1 cellular context compared by ENCODE assay signal in the genomic region with DNA sequence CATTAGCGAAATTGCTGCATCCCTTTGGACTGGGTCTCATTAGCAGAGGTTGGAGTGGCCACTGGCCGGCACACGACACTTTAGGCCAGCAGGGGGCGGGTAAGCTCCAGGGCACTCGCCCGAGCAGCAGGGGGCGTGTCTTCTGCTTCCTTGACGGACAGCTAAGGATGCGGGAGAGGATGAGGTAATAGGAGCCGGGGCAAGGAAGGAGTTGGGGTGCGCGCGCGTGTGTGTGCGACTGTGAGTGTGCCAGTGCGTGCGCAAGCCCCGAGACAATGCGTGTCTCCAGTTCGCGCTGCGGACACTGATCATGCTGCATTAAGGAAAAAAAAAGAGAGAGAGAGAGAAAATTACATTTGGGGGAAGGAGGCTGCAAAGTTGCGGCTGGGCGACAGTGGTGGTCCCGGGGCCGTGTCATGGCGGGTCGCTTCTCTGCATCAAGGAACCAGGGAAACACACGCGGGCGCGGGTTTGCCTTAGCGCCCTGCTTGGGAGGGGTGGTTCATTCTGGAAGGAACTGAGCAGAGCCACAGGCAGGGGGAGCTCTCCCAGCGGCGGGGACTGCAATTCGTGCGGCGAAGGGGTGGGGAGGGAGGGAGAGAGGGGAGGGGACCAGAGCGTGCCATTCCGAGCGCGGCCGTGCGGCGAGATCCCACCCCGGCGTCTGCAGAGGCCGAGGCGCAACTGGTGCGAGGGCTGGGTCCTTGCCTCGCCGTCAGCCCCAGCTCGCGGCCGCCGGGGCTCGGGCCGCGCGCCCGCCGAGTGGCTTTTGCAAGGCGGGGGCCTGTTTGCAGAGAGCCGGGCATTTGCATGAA.
TF ChIP-seq lines count a peak whose summit lies in the region.

DTX4 (plus strand) TSS at position 625 of the 815 bp plus-strand sequence. CDS start 464 bp downstream, outside the sequence.

TF ChIP-seq in K562, 482 proteins besides CTCF, POLR2A, EP300 and RAD21 (continued from another document and continues in another):
- TF ChIP-seq, protein P1, sequence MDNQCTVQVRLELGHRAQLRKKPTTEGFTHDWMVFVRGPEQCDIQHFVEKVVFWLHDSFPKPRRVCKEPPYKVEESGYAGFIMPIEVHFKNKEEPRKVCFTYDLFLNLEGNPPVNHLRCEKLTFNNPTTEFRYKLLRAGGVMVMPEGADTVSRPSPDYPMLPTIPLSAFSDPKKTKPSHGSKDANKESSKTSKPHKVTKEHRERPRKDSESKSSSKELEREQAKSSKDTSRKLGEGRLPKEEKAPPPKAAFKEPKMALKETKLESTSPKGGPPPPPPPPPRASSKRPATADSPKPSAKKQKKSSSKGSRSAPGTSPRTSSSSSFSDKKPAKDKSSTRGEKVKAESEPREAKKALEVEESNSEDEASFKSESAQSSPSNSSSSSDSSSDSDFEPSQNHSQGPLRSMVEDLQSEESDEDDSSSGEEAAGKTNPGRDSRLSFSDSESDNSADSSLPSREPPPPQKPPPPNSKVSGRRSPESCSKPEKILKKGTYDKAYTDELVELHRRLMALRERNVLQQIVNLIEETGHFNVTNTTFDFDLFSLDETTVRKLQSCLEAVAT (IDR thresholded peaks at IDR 0.05): 0 out of 4 replicates have a peak, but pooled peaks of 1 of the 2 experiments have one; percentile 69
- no peak for TF ChIP-seq ARNT (IDR thresholded peaks at IDR 0.05)
- TF ChIP-seq TEAD4 (IDR thresholded peaks at IDR 0.05; ENCODE audit: low read length): no peak
- no peak for TF ChIP-seq TEAD4 (CRISPR knock-in tag; IDR thresholded peaks at IDR 0.05; ENCODE audit: borderline replicate concordance)
- TF ChIP-seq, protein P2, sequence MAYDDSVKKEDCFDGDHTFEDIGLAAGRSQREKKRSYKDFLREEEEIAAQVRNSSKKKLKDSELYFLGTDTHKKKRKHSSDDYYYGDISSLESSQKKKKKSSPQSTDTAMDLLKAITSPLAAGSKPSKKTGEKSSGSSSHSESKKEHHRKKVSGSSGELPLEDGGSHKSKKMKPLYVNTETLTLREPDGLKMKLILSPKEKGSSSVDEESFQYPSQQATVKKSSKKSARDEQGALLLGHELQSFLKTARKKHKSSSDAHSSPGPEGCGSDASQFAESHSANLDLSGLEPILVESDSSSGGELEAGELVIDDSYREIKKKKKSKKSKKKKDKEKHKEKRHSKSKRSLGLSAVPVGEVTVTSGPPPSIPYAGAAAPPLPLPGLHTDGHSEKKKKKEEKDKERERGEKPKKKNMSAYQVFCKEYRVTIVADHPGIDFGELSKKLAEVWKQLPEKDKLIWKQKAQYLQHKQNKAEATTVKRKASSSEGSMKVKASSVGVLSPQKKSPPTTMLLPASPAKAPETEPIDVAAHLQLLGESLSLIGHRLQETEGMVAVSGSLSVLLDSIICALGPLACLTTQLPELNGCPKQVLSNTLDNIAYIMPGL (CRISPR knock-in tag; IDR thresholded peaks at IDR 0.05): no peak
- TF ChIP-seq, protein P3, sequence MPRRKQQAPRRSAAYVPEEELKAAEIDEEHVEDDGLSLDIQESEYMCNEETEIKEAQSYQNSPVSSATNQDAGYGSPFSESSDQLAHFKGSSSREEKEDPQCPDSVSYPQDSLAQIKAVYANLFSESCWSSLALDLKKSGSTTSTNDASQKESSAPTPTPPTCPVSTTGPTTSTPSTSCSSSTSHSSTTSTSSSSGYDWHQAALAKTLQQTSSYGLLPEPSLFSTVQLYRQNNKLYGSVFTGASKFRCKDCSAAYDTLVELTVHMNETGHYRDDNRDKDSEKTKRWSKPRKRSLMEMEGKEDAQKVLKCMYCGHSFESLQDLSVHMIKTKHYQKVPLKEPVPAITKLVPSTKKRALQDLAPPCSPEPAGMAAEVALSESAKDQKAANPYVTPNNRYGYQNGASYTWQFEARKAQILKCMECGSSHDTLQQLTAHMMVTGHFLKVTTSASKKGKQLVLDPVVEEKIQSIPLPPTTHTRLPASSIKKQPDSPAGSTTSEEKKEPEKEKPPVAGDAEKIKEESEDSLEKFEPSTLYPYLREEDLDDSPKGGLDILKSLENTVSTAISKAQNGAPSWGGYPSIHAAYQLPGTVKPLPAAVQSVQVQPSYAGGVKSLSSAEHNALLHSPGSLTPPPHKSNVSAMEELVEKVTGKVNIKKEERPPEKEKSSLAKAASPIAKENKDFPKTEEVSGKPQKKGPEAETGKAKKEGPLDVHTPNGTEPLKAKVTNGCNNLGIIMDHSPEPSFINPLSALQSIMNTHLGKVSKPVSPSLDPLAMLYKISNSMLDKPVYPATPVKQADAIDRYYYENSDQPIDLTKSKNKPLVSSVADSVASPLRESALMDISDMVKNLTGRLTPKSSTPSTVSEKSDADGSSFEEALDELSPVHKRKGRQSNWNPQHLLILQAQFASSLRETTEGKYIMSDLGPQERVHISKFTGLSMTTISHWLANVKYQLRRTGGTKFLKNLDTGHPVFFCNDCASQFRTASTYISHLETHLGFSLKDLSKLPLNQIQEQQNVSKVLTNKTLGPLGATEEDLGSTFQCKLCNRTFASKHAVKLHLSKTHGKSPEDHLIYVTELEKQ (CRISPR knock-in tag; IDR thresholded peaks at IDR 0.05): no peak
- no peak for TF ChIP-seq CBX8 (IDR thresholded peaks at IDR 0.05; ENCODE audit: borderline replicate concordance, extremely low read depth, low read depth, low read length, poor library complexity, severe bottlenecking)
- TF ChIP-seq TAF7 (tag; IDR thresholded peaks at IDR 0.05): no peak
- TF ChIP-seq NFIC (IDR thresholded peaks at IDR 0.05): no peak
- no peak for TF ChIP-seq ZNF589 (CRISPR knock-in tag; IDR thresholded peaks at IDR 0.05; ENCODE audit: low read depth)
- peak; percentile 50; the same call in 1 of the 2 replicates for TF ChIP-seq SPI1 (IDR thresholded peaks at IDR 0.05; ENCODE audit: borderline replicate concordance, low read depth, low read length)
- TF ChIP-seq EGR1 (conservative IDR thresholded peaks at IDR 0.05): no peak
- no peak for TF ChIP-seq FIP1L1 (IDR thresholded peaks at IDR 0.05; ENCODE audit: low read depth, low read length, poor library complexity, severe bottlenecking)
- TF ChIP-seq ZNF23 (CRISPR knock-in tag; IDR thresholded peaks at IDR 0.05): no peak
- TF ChIP-seq ZNF639 (CRISPR knock-in tag; conservative IDR thresholded peaks at IDR 0.05 in 1 of 2, IDR thresholded peaks at IDR 0.05 in 1 of 2): no peak
- no peak for TF ChIP-seq IRF2 (CRISPR knock-in tag; IDR thresholded peaks at IDR 0.05)
- TF ChIP-seq POLR2B (IDR thresholded peaks at IDR 0.05; ENCODE audit: low read depth, partially characterized antibody): no peak
- TF ChIP-seq ZKSCAN1 (IDR thresholded peaks at IDR 0.05; ENCODE audit: low read depth, low read length): 0 out of 2 replicates have a peak, but pooled peaks have one; percentile 23
- no peak for TF ChIP-seq ZNF79 (CRISPR knock-in tag; IDR thresholded peaks at IDR 0.05; ENCODE audit: low read depth)
- TF ChIP-seq SP1 (CRISPR knock-in tag; IDR thresholded peaks at IDR 0.05): peak; percentile 84
- TF ChIP-seq DACH1 (IDR thresholded peaks at IDR 0.05; ENCODE audit: partially characterized antibody): no peak
- TF ChIP-seq FOXA1 (IDR thresholded peaks at IDR 0.05; ENCODE audit: borderline replicate concordance): no peak
- no peak for TF ChIP-seq CAMTA2 (CRISPR knock-in tag; conservative IDR thresholded peaks at IDR 0.05)
- no peak for TF ChIP-seq ZNF551 (CRISPR knock-in tag; IDR thresholded peaks at IDR 0.05)
- TF ChIP-seq, protein P4, sequence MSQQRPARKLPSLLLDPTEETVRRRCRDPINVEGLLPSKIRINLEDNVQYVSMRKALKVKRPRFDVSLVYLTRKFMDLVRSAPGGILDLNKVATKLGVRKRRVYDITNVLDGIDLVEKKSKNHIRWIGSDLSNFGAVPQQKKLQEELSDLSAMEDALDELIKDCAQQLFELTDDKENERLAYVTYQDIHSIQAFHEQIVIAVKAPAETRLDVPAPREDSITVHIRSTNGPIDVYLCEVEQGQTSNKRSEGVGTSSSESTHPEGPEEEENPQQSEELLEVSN (IDR thresholded peaks at IDR 0.05; ENCODE audit: borderline replicate concordance in 1 of 2, extremely low read depth in 1 of 2, insufficient read depth in 1 of 2, insufficient read length in 1 of 2, low read depth in 1 of 2, low read length in 1 of 2, poor library complexity in 1 of 2, severe bottlenecking in 1 of 2): peak; percentile 73 to 95
- TF ChIP-seq HDAC3 (IDR thresholded peaks at IDR 0.05; ENCODE audit: borderline replicate concordance, partially characterized antibody): no peak
- TF ChIP-seq TBP (optimal IDR thresholded peaks at IDR 0.05; ENCODE audit: low read depth, low read length): no peak
- TF ChIP-seq, protein P5, sequence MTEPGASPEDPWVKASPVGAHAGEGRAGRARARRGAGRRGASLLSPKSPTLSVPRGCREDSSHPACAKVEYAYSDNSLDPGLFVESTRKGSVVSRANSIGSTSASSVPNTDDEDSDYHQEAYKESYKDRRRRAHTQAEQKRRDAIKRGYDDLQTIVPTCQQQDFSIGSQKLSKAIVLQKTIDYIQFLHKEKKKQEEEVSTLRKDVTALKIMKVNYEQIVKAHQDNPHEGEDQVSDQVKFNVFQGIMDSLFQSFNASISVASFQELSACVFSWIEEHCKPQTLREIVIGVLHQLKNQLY (CRISPR knock-in tag; conservative IDR thresholded peaks at IDR 0.05): no peak
- TF ChIP-seq ZNF12 (CRISPR knock-in tag; IDR thresholded peaks at IDR 0.05): no peak
- TF ChIP-seq PHB2 (IDR thresholded peaks at IDR 0.05; ENCODE audit: low read depth): no peak
- TF ChIP-seq FOXA3 (CRISPR knock-in tag; conservative IDR thresholded peaks at IDR 0.05 in 1 of 2, IDR thresholded peaks at IDR 0.05 in 1 of 2): no peak
- no peak for TF ChIP-seq E2F5 (CRISPR knock-in tag; IDR thresholded peaks at IDR 0.05)
- no peak for TF ChIP-seq ZNF217 (CRISPR knock-in tag; IDR thresholded peaks at IDR 0.05)
- TF ChIP-seq, protein P6, sequence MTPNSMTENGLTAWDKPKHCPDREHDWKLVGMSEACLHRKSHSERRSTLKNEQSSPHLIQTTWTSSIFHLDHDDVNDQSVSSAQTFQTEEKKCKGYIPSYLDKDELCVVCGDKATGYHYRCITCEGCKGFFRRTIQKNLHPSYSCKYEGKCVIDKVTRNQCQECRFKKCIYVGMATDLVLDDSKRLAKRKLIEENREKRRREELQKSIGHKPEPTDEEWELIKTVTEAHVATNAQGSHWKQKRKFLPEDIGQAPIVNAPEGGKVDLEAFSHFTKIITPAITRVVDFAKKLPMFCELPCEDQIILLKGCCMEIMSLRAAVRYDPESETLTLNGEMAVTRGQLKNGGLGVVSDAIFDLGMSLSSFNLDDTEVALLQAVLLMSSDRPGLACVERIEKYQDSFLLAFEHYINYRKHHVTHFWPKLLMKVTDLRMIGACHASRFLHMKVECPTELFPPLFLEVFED (CRISPR knock-in tag; conservative IDR thresholded peaks at IDR 0.05): no peak
- TF ChIP-seq CHD2 (IDR thresholded peaks at IDR 0.05; ENCODE audit: low read depth, low read length): no peak
- TF ChIP-seq HDGF (IDR thresholded peaks at IDR 0.05): peak; percentile 67; the same call in 1 of the 2 replicates
- no peak for TF ChIP-seq ZNF232 (CRISPR knock-in tag; IDR thresholded peaks at IDR 0.05)
- TF ChIP-seq RAD51 (IDR thresholded peaks at IDR 0.05; ENCODE audit: borderline replicate concordance, low read depth): no peak
- TF ChIP-seq ZNF586 (CRISPR knock-in tag; conservative IDR thresholded peaks at IDR 0.05): no peak
- TF ChIP-seq ZC3H8 (IDR thresholded peaks at IDR 0.05): no peak
- peak; percentile 49; the same call in 1 of the 2 replicates for TF ChIP-seq ZNF740 (CRISPR knock-in tag; IDR thresholded peaks at IDR 0.05)
- no peak for TF ChIP-seq ZNF740 (tag; IDR thresholded peaks at IDR 0.05)
- no peak for TF ChIP-seq E2F8 (IDR thresholded peaks at IDR 0.05; ENCODE audit: low read depth, partially characterized antibody)
